ENCODE assay signal across 8 cellular contexts in genomic region chr3:183824761-183825379, GRCh38. TPM values are rescaled to one million over a fixed set of nuclear protein-coding genes. Genes with fewer than 3 reads are reported as not detected.
A peak's percentile ranks its signal among the peaks of the same experiment; 100 is the strongest.
DNase-seq lines count a peak whose midpoint lies in the region; ATAC-seq lines count a peak whose summit lies in the region.

No MANE protein-coding gene starts in this region.

- no peak overlapping the region for H3K27ac Mint-ChIP-seq in activated CD4-positive, alpha-beta T cell treated with anti-CD3 and anti-CD28 coated beads, Interleukin-2, amount 10 ng/mL, durations not matched to agents 7 days and 5 days
- peak overlapping the region in 1 of 6 donors; percentile 85 for H3K27ac Mint-ChIP-seq in naive B cell

- peaks cover 13% of the 10 kb centered on the region for H3K4me1 Mint-ChIP-seq in activated CD4-positive, alpha-beta T cell treated with anti-CD3 and anti-CD28 coated beads, Interleukin-2, amount 10 ng/mL, durations not matched to agents 7 days and 5 days
- peaks cover 9 to 15% (median 14%) of the 10 kb centered on the region in 3 donors for H3K4me1 Mint-ChIP-seq in naive B cell

- POLR2A ChIA-PET in activated CD4-positive, alpha-beta T cell treated with anti-CD3 and anti-CD28 coated beads, Interleukin-2, amount 10 ng/mL, durations not matched to agents 7 days and 5 days (lab: Charles Lee) = no interaction called here

- CTCF ChIA-PET in activated CD4-positive, alpha-beta T cell treated with anti-CD3 and anti-CD28 coated beads, Interleukin-2, amount 10 ng/mL, durations not matched to agents 7 days and 5 days (lab: Charles Lee) = interaction anchor here (0.6 to 1.2 kb wide), 2 partner anchors 59 to 77 kb away, joined by 3 read pairs; partner anchors contain the start of gene PARL

- H3K27me3 Mint-ChIP-seq in activated CD4-positive, alpha-beta T cell treated with anti-CD3 and anti-CD28 coated beads, Interleukin-2, amount 10 ng/mL, durations not matched to agents 7 days and 5 days = peaks cover 10% of the 10 kb centered on the region
- H3K27me3 Mint-ChIP-seq in naive B cell = peaks cover 0 to 6% (median 0%) of the 10 kb centered on the region in 3 donors

- H3K9me3 Mint-ChIP-seq in activated CD4-positive, alpha-beta T cell treated with anti-CD3 and anti-CD28 coated beads, Interleukin-2, amount 10 ng/mL, durations not matched to agents 7 days and 5 days = no peaks in the 10 kb centered on the region
- no peaks in the 10 kb centered on the region for H3K9me3 Mint-ChIP-seq in naive B cell

- DNase-seq in NCI-H146 (lab: John Stamatoyannopoulos, UW) (peak; percentile 80), NCI-H146 treated with DMSO at 0.1 percent for 48 hours (lab: John Stamatoyannopoulos, UW; ENCODE audit: unreplicated experiment) (no peak), naive B cell (no peak), UCSD-AML1 (lab: John Stamatoyannopoulos, UW; ENCODE audit: unreplicated experiment) (no peak)
- no peak for DNase-seq in activated CD4-positive, alpha-beta T cell treated with anti-CD3 and anti-CD28 coated beads, Interleukin-2, amount 10 ng/mL, durations not matched to agents 7 days and 5 days

- peak overlapping the region; percentile 73 for H3K4me3 Mint-ChIP-seq in activated CD4-positive, alpha-beta T cell treated with anti-CD3 and anti-CD28 coated beads, Interleukin-2, amount 10 ng/mL, durations not matched to agents 7 days and 5 days
- peak overlapping the region; percentile 77 to 89 (median 82) for H3K4me3 Mint-ChIP-seq in naive B cell

- peaks cover 5% of the 10 kb centered on the region for H3K36me3 Mint-ChIP-seq in activated CD4-positive, alpha-beta T cell treated with anti-CD3 and anti-CD28 coated beads, Interleukin-2, amount 10 ng/mL, durations not matched to agents 7 days and 5 days (ENCODE audit: low read depth)
- no peaks in the 10 kb centered on the region for H3K36me3 Mint-ChIP-seq in naive B cell

- ATAC-seq in HG02981 (IDR thresholded peaks at IDR 0.05; ENCODE audit: unreplicated experiment) = peak; percentile 30
- ATAC-seq in esophagus mucosa = peak; percentile 32
- peak; percentile 35 to 40 for ATAC-seq in naive B cell (ENCODE audit: low read depth in 2 of 2)
- no peak for ATAC-seq in GM21526 (IDR thresholded peaks at IDR 0.05; ENCODE audit: low FRiP score, unreplicated experiment)

RNA-seq across cellular contexts. Expression of gene MAP6D1, which starts 0.5 kb away (rescaled TPM):
- total RNA-seq in activated CD4-positive, alpha-beta T cell treated with anti-CD3 and anti-CD28 coated beads, Interleukin-2, amount 10 ng/mL, durations not matched to agents 7 days and 5 days = 1 to 10 TPM in 1 of 2 experiments, under 1 TPM in 1; 0.83 to 1.8 TPM
- total RNA-seq in esophagus mucosa = 2.0 TPM
- under 1 TPM in 1 of 6 donors, not detected in 5; 0.78 TPM for polyA plus RNA-seq in naive B cell (ENCODE audit: low read depth in 6 of 6)

RNA-seq across cellular contexts. Expression of gene PARL, which starts 59.8 kb away (rescaled TPM):
- total RNA-seq in activated CD4-positive, alpha-beta T cell treated with anti-CD3 and anti-CD28 coated beads, Interleukin-2, amount 10 ng/mL, durations not matched to agents 7 days and 5 days = 10 to 100 TPM; 40.7 to 41.4 TPM
- total RNA-seq in esophagus mucosa = 50.5 TPM
- polyA plus RNA-seq in naive B cell (ENCODE audit: low read depth in 6 of 6) = 100 to 1,000 TPM; 103 to 142 (median 109) TPM
